ENCODE assay signal across 8 cellular contexts in genomic region chr2:181457121-181457740, GRCh38. TPM values are rescaled to one million over a fixed set of nuclear protein-coding genes. Genes with fewer than 3 reads are reported as not detected.
A peak's percentile ranks its signal among the peaks of the same experiment; 100 is the strongest.
DNase-seq lines count a peak whose midpoint lies in the region; FAIRE-seq and TF ChIP-seq lines count a peak whose summit lies in the region.

Gene ITGA4, plus strand, starts transcription at chr2:181457386. Its CDS starts 269 bp downstream, at chr2:181457655.

- FAIRE-seq in H54 (lab: Jason Lieb, UNC), result no peak

- POLR2A ChIA-PET in GM10248 (lab: Yijun Ruan, JAX), result interaction anchor here (1.0 kb wide), 1 partner anchor 152 kb away, joined by 3 read pairs; no protein-coding TSS in a partner anchor

- TF ChIP-seq CTCF in GM10248 (IDR thresholded peaks at IDR 0.05; ENCODE audit: control extremely low read depth, extremely low read depth, low read depth, missing control alignments) (peak; percentile 92), WI38 (IDR thresholded peaks at IDR 0.05; ENCODE audit: low read depth, low read length) (peak; percentile 82)

- CTCF ChIA-PET in GM10248 (lab: Yijun Ruan, JAX), result interaction anchor here (0.6 to 4.4 kb wide), 43 partner anchors 9 to 489 kb away, joined by 3 to 32 read pairs (median 4); no protein-coding TSS in a partner anchor

- DNase-seq in GM10248 (ENCODE audit: extremely low spot score) (peak; percentile 83), H54 (ENCODE audit: insufficient read length, low spot score) (peak; percentile 64), M059J (ENCODE audit: low read depth) (peak; percentile 72), left kidney (ENCODE audit: low read depth, low spot score) (peak; percentile 87), RKO (ENCODE audit: low spot score) (no peak)
- DNase-seq in central memory CD4-positive, alpha-beta T cell, result peak; percentile 79
- DNase-seq in stimulated activated CD4-positive, alpha-beta T cell treated with anti-CD3 and anti-CD28 coated beads, Interleukin-4, amount 100 ng/mL, for 1 hour, result peak; percentile 86

- peak; percentile 39; the same call in 1 of the 2 replicates for TF ChIP-seq POLR2A in H54 (IDR thresholded peaks at IDR 0.05; ENCODE audit: low read depth, low read length)

- H3K4me3 ChIP-seq in WI38 (ENCODE audit: low read depth, low read length), result peak within 1 kb of the TSS; percentile 75

RNA-seq across cellular contexts. Expression of gene ITGA4, which starts in this region (rescaled TPM):
- total RNA-seq in M059J (2014; rRNA removed; shearing (Covaris generic)), result 38.2 and 47.6 TPM in 2 replicates
